In the genomic region with DNA sequence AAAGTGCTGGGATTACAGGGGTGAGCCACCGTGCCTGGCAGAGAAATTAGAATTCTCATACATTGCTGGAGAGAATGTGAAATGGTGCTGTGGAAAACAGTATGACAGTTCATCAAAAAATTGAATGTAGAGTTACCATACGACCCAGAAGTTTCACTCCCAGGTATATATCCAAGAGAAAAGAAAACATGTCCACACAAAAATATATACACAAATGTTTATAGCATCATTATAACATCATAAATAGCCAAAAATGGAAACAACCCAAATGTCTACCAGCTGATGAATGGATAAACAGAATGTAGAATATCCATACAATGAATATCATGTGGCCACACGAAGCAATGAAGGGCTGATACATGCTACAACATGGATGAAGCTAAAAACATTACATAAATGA, we compare ENCODE assay signal across 26 cellular contexts.
"Had no signal": no experiment of that assay in that cellular context is flagged by ENCODE, and none has a peak within 500 bp of the region (broad histone marks: within the 10 kb centered on the region; RNA-seq: fewer than 3 reads in every experiment).

No MANE protein-coding gene starts in this region.

- DNase-seq: activated CD4-positive, alpha-beta T cell treated with anti-CD3 and anti-CD28 coated beads for 36 hours; activated CD4-positive, alpha-beta T cell treated with anti-CD3 and anti-CD28 coated beads, Interleukin-2, amount 50 U/mL, for 4 hours; activated CD4-positive, CD25-positive, alpha-beta regulatory T cell; activated CD8-positive, alpha-beta memory T cell treated with anti-CD3 and anti-CD28 coated beads for 24 hours; activated CD8-positive, alpha-beta memory T cell treated with anti-CD3 and anti-CD28 coated beads, Interleukin-2, amount 50 U/mL, for 4 hours; activated naive CD8-positive, alpha-beta T cell treated with anti-CD3 and anti-CD28 coated beads for 36 hours; activated T-cell treated with anti-CD3 and anti-CD28 coated beads, Interleukin-2, amount 50 U/mL, for 48 hours; brain microvascular endothelial cell; cortex of kidney; effector memory CD8-positive, alpha-beta T cell; erythroblast; hippocampal formation; kidney; left colon; mammary epithelial cell; naive B cell; stimulated activated CD4-positive, alpha-beta T cell treated with anti-CD3 and anti-CD28 coated beads, Interleukin-12 subunit alpha, Interleukin-12 subunit beta, amount 100 ng/mL, for 4 hours; stimulated activated CD4-positive, alpha-beta T cell treated with anti-CD3 and anti-CD28 coated beads, Interleukin-4, amount 100 ng/mL, for 1 hour; stimulated activated naive CD8-positive, alpha-beta T cell treated with anti-CD3 and anti-CD28 coated beads, Interleukin-15, amount 100 ng/mL, for 72 hours; substantia nigra; uterus had no signal

- H3K27me3 Mint-ChIP-seq: activated CD4-positive, alpha-beta T cell treated with anti-CD3 and anti-CD28 coated beads for 36 hours; activated naive CD8-positive, alpha-beta T cell treated with anti-CD3 and anti-CD28 coated beads for 36 hours; effector memory CD8-positive, alpha-beta T cell; naive B cell; stimulated activated memory B cell treated with anti-CD40 and anti-IgM and Interleukin-4, amounts not matched to agents 10 μg/mL and 1 μg/mL and 100 μg/mL, for 72 hours; stimulated activated naive CD8-positive, alpha-beta T cell treated with anti-CD3 and anti-CD28 coated beads, Interleukin-15, amount 100 ng/mL, for 72 hours; type B pancreatic cell had no signal

- H3K9me3 Mint-ChIP-seq: activated naive CD8-positive, alpha-beta T cell treated with anti-CD3 and anti-CD28 coated beads for 36 hours; activated T-helper 2 cell treated with anti-CD3 and anti-CD28 coated beads, Interferon-gamma antibody, Interleukin-2, Interleukin-4, amounts not matched to agents 10 μg/mL and 5 μg/mL and 100 μg/mL, durations not matched to agents 14 hours and 24 hours and 36 hours; effector memory CD8-positive, alpha-beta T cell; naive B cell; stimulated activated memory B cell treated with anti-CD40 and anti-IgM and Interleukin-4, amounts not matched to agents 10 μg/mL and 1 μg/mL and 100 μg/mL, for 72 hours; stimulated activated naive CD8-positive, alpha-beta T cell treated with anti-CD3 and anti-CD28 coated beads, Interleukin-15, amount 100 ng/mL, for 72 hours; type B pancreatic cell had no signal

- ATAC-seq: activated CD4-positive, alpha-beta T cell treated with anti-CD3 and anti-CD28 coated beads for 36 hours; effector memory CD8-positive, alpha-beta T cell; gastroesophageal sphincter; left colon; right lobe of liver; stimulated activated memory B cell treated with anti-CD40 and anti-IgM and Interleukin-4, amounts not matched to agents 10 μg/mL and 1 μg/mL and 100 μg/mL, for 72 hours; stimulated activated naive CD8-positive, alpha-beta T cell treated with anti-CD3 and anti-CD28 coated beads, Interleukin-15, amount 100 ng/mL, for 72 hours had no signal

- H3K4me3 Mint-ChIP-seq: activated CD4-positive, alpha-beta T cell treated with anti-CD3 and anti-CD28 coated beads for 36 hours; activated naive CD8-positive, alpha-beta T cell treated with anti-CD3 and anti-CD28 coated beads for 36 hours; naive B cell; stimulated activated memory B cell treated with anti-CD40 and anti-IgM and Interleukin-4, amounts not matched to agents 10 μg/mL and 1 μg/mL and 100 μg/mL, for 72 hours; stimulated activated naive CD8-positive, alpha-beta T cell treated with anti-CD3 and anti-CD28 coated beads, Interleukin-15, amount 100 ng/mL, for 72 hours; type B pancreatic cell had no signal

- H3K27ac Mint-ChIP-seq: activated naive CD8-positive, alpha-beta T cell treated with anti-CD3 and anti-CD28 coated beads for 36 hours; activated T-helper 2 cell treated with anti-CD3 and anti-CD28 coated beads, Interferon-gamma antibody, Interleukin-2, Interleukin-4, amounts not matched to agents 10 μg/mL and 5 μg/mL and 100 μg/mL, durations not matched to agents 14 hours and 24 hours and 36 hours; stimulated activated memory B cell treated with anti-CD40 and anti-IgM and Interleukin-4, amounts not matched to agents 10 μg/mL and 1 μg/mL and 100 μg/mL, for 72 hours; type B pancreatic cell had no signal
